ENCODE assay signal across 37 cellular contexts in genomic region chr20:17946572-17947473, GRCh38. TPM values are rescaled to one million over a fixed set of nuclear protein-coding genes. Genes with fewer than 3 reads are reported as not detected.
DNase-seq lines count a peak whose midpoint lies in the region; ATAC-seq, FAIRE-seq and TF ChIP-seq lines count a peak whose summit lies in the region.
"Had no signal": no experiment of that assay in that cellular context is flagged by ENCODE, and none has a peak within 500 bp of the region (broad histone marks: within the 10 kb centered on the region; RNA-seq: fewer than 3 reads in every experiment).

No MANE protein-coding gene starts in this region.

- no peak for TF ChIP-seq CTCF in DOHH2 (IDR thresholded peaks at IDR 0.05; ENCODE audit: low read depth, low read length, poor library complexity, severe bottlenecking)
- no peak for TF ChIP-seq CTCF in OCI-LY3 (IDR thresholded peaks at IDR 0.05; ENCODE audit: low read depth, low read length)
- TF ChIP-seq CTCF in H1 (IDR thresholded peaks at IDR 0.05; ENCODE audit: control extremely low read depth in 1 of 3, insufficient read depth in 1 of 3, low read depth in 1 of 3, low read length in 3 of 3) = no peak
- TF ChIP-seq CTCF in coronary artery (IDR thresholded peaks at IDR 0.05) = no peak

- peaks cover 88% of the 10 kb centered on the region for H3K36me3 Mint-ChIP-seq in activated CD8-positive, alpha-beta memory T cell treated with anti-CD3 and anti-CD28 coated beads, Interleukin-2, amount 10 ng/mL, durations not matched to agents 7 days and 5 days

- H2AFZ ChIP-seq in OCI-LY3 (ENCODE audit: low read depth, low read length) = no peak overlapping the region
- no peak overlapping the region for H2AFZ ChIP-seq in H1 (ENCODE audit: low read length)
- H2AFZ ChIP-seq: PC-9 had no signal

- H4K91ac ChIP-seq in H1 (replicated peaks; ENCODE audit: insufficient read length, low read length) = no peak overlapping the region

- no peaks in the 10 kb centered on the region for H3K9me3 Mint-ChIP-seq in activated CD8-positive, alpha-beta memory T cell treated with anti-CD3 and anti-CD28 coated beads, Interleukin-2, amount 10 ng/mL, durations not matched to agents 7 days and 5 days (ENCODE audit: low read depth)
- H3K9me3 Mint-ChIP-seq: CD4-positive, CD25-positive, alpha-beta regulatory T cell; neural crest cell; stimulated activated naive CD8-positive, alpha-beta T cell treated with anti-CD3 and anti-CD28 coated beads, Interleukin-15, Interleukin-2, amounts not matched to agents 100 ng/mL and 50 ng/mL, for 24 hours had no signal

- no peaks in the 10 kb centered on the region for H3K27me3 Mint-ChIP-seq in activated CD8-positive, alpha-beta memory T cell treated with anti-CD3 and anti-CD28 coated beads, Interleukin-2, amount 10 ng/mL, durations not matched to agents 7 days and 5 days
- H3K27me3 Mint-ChIP-seq: CD4-positive, CD25-positive, alpha-beta regulatory T cell; stimulated activated naive CD8-positive, alpha-beta T cell treated with anti-CD3 and anti-CD28 coated beads, Interleukin-15, Interleukin-2, amounts not matched to agents 100 ng/mL and 50 ng/mL, for 24 hours had no signal

- H3K4me2 ChIP-seq in DOHH2 (ENCODE audit: low read length) (peak overlapping the region; percentile 80), OCI-LY3 (ENCODE audit: low read length) (no peak overlapping the region), H1 (ENCODE audit: insufficient read depth in 1 of 2, low read depth in 2 of 2, low read length in 2 of 2) (no peak overlapping the region)
- H3K4me2 ChIP-seq: PC-9 had no signal

- peaks cover 97% of the 10 kb centered on the region for H3F3A ChIP-seq in DOHH2 (ENCODE audit: control insufficient read depth, insufficient read depth)

- H3K4me3 ChIP-seq in DOHH2 (ENCODE audit: low read length) (peak overlapping the region; percentile 37), OCI-LY3 (ENCODE audit: low read length) (no peak overlapping the region), H1 (ENCODE audit: extremely low read depth in 1 of 4, insufficient read depth in 2 of 4, low read depth in 3 of 4, low read length in 4 of 4) (no peak overlapping the region), coronary artery (no peak overlapping the region)
- H3K4me3 ChIP-seq: HAP-1, ovary, PC-9, testis had no signal

- H3K9me3 ChIP-seq in DOHH2 (ENCODE audit: control insufficient read depth, insufficient read depth, low read length) (no peaks in the 10 kb centered on the region), OCI-LY3 (ENCODE audit: insufficient read depth, low read length) (no peaks in the 10 kb centered on the region), H1 (ENCODE audit: insufficient read depth in 2 of 2, low read depth in 1 of 2, low read length in 1 of 2) (no peaks in the 10 kb centered on the region)
- H3K9me3 ChIP-seq: HAP-1, ovary, testis had no signal

- H3K79me1 ChIP-seq in H1 (ENCODE audit: low read depth, low read length) = no peaks in the 10 kb centered on the region; the same call in 1 of the 2 replicates

- no peak for TF ChIP-seq RAD21 in H1 (IDR thresholded peaks at IDR 0.05 in 1 of 2, conservative IDR thresholded peaks at IDR 0.05 in 1 of 2; ENCODE audit: low read depth in 2 of 2, low read length in 2 of 2)

- H3K4me3 Mint-ChIP-seq in activated CD8-positive, alpha-beta memory T cell treated with anti-CD3 and anti-CD28 coated beads, Interleukin-2, amount 10 ng/mL, durations not matched to agents 7 days and 5 days = no peak overlapping the region
- H3K4me3 Mint-ChIP-seq: CD4-positive, CD25-positive, alpha-beta regulatory T cell; neural crest cell; stimulated activated naive CD8-positive, alpha-beta T cell treated with anti-CD3 and anti-CD28 coated beads, Interleukin-15, Interleukin-2, amounts not matched to agents 100 ng/mL and 50 ng/mL, for 24 hours had no signal

- TF ChIP-seq EP300 in H1 (IDR thresholded peaks at IDR 0.05; ENCODE audit: borderline replicate concordance in 1 of 2, low read depth in 2 of 2, low read length in 2 of 2) = no peak

- 90% methylated on average over 6 of the region's 6 CpGs; no CpG with 5 or more reads in 1 of the 2 experiments for WGBS in H1 (ENCODE audit: extremely low coverage in 1 of 2, insufficient coverage in 1 of 2, insufficient read length in 1 of 2, insufficient replicate concordance in 2 of 2, low coverage in 1 of 2, low lambda C conversion rate in 2 of 2, missing lambda C conversion rate in 1 of 2), 2 experiments

- no peak overlapping the region for H2BK5ac ChIP-seq in H1 (ENCODE audit: low read depth, low read length)

- FAIRE-seq in H1 (lab: Jason Lieb, UNC) = peak; percentile 24
- FAIRE-seq: A204.1, bronchial epithelial cell, small intestine, urothelium cell line had no signal

- no peak overlapping the region for H3K14ac ChIP-seq in H1 (ENCODE audit: insufficient read length)

- DNase-seq in activated CD8-positive, alpha-beta memory T cell treated with anti-CD3 and anti-CD28 coated beads, Interleukin-2, amount 10 ng/mL, durations not matched to agents 7 days and 5 days = no peak
- DNase-seq in activated CD8-positive, alpha-beta memory T cell treated with anti-CD3 and anti-CD28 coated beads, Interleukin-2, amount 50 U/mL, for 4 hours = no peak
- DNase-seq in H1 (ENCODE audit: low read depth in 1 of 2, low spot score in 2 of 2) (no peak), T1000 (lab: John Stamatoyannopoulos, UW) (no peak), coronary artery (ENCODE audit: low spot score) (no peak)
- DNase-seq: activated CD4-positive, alpha-beta T cell treated with anti-CD3 and anti-CD28 coated beads for 1 hour; activated naive CD4-positive, alpha-beta T cell treated with anti-CD3 and anti-CD28 coated beads, Interleukin-2, amount 50 U/mL, for 16 hours; activated T-cell treated with anti-CD3 and anti-CD28 coated beads, Interleukin-2, amount 50 U/mL, for 1 hour; aorta; Calu3; CD4-positive, CD25-positive, alpha-beta regulatory T cell; DMS79; effector CD4-positive, alpha-beta T cell; GDM1; left colon; mesenchymal stem cell; NCI-H1417 treated with DMSO at 0.1 percent for 48 hours; NCI-H2029 treated with DMSO at 0.1 percent for 48 hours; NCI-H226; NCI-H526 treated with DMSO at 0.1 percent for 48 hours; NK-92 treated with Interleukin-12 subunit alpha and Interleukin-12 subunit beta, amount 100 ng/mL, for 24 hours; ovary; PC-9; retina; Right ventricle myocardium superior; small intestine; testis had no signal

- no peak overlapping the region for H4K5ac ChIP-seq in H1 (ENCODE audit: insufficient read length, low read depth, low read length)

- no peak overlapping the region for H3K4ac ChIP-seq in H1 (replicated peaks; ENCODE audit: insufficient read length, low read depth, low read length)

- H4K8ac ChIP-seq in H1 (ENCODE audit: extremely low read depth, insufficient read depth, low read length) = no peak overlapping the region

- CTCF ChIA-PET in activated CD8-positive, alpha-beta memory T cell treated with anti-CD3 and anti-CD28 coated beads, Interleukin-2, amount 10 ng/mL, durations not matched to agents 7 days and 5 days (lab: Charles Lee) = interaction anchor here (2.0 kb wide), 1 partner anchor 12 kb away, joined by 6 read pairs; no protein-coding TSS in a partner anchor
- CTCF ChIA-PET in H1 (lab: Charles Lee; ENCODE audit: partially characterized antibody) = interaction anchor here (1.6 to 4.5 kb wide), 3 partner anchors 8 to 50 kb away, joined by 3 to 25 read pairs (median 7); no protein-coding TSS in a partner anchor

- H3K36me3 ChIP-seq in DOHH2 (ENCODE audit: control insufficient read depth, low read length) (peaks cover 99% of the 10 kb centered on the region), OCI-LY3 (replicated peaks; ENCODE audit: low read depth, low read length) (peaks cover 95% of the 10 kb centered on the region), H1 (ENCODE audit: control insufficient read depth in 2 of 4, insufficient read depth in 4 of 4, low read length in 3 of 4) (peaks cover 64 to 99% (median 95%) of the 10 kb centered on the region in 4 experiments)
- H3K36me3 ChIP-seq: ovary had no signal

- no peak overlapping the region for H3K18ac ChIP-seq in H1 (ENCODE audit: extremely low read depth, low read length)

- no peak overlapping the region for H2BK20ac ChIP-seq in H1 (ENCODE audit: low read length)

- H2AK5ac ChIP-seq in H1 (ENCODE audit: low read depth, low read length) = no peak overlapping the region

- H3K9ac ChIP-seq in OCI-LY3 (ENCODE audit: low read length) = no peak overlapping the region
- no peak overlapping the region for H3K9ac ChIP-seq in H1 (replicated peaks in 1 of 4; ENCODE audit: extremely low read depth in 1 of 4, low read depth in 3 of 4, low read length in 3 of 4)

- H2BK15ac ChIP-seq in H1 (ENCODE audit: low read length) = no peak overlapping the region

- no peak overlapping the region for H2BK120ac ChIP-seq in H1 (replicated peaks; ENCODE audit: low read depth, low read length)

- peaks cover 54% of the 10 kb centered on the region; the same call in 1 of the 2 replicates for H4K20me1 ChIP-seq in DOHH2 (ENCODE audit: control insufficient read depth, insufficient read depth, low read depth, low read length)
- H4K20me1 ChIP-seq in OCI-LY3 (ENCODE audit: insufficient read depth, low read length) = peaks cover 85% of the 10 kb centered on the region
- H4K20me1 ChIP-seq in H1 (replicated peaks in 1 of 2; ENCODE audit: control insufficient read depth in 1 of 2, insufficient read depth in 2 of 2, low read length in 2 of 2) = peaks cover 7 to 30% of the 10 kb centered on the region in 2 experiments

- ATAC-seq in activated CD8-positive, alpha-beta memory T cell treated with anti-CD3 and anti-CD28 coated beads, Interleukin-2, amount 10 ng/mL, durations not matched to agents 7 days and 5 days = no peak
- no peak for ATAC-seq in GM18870 (IDR thresholded peaks at IDR 0.05; ENCODE audit: unreplicated experiment)
- ATAC-seq: left colon had no signal

- H2BK12ac ChIP-seq in H1 (ENCODE audit: low read depth, low read length) = no peak overlapping the region

- H3K23ac ChIP-seq in H1 (ENCODE audit: insufficient read length) = no peak overlapping the region

- no peak overlapping the region for H3K56ac ChIP-seq in H1 (replicated peaks; ENCODE audit: insufficient read length, low read depth, low read length)

- peaks cover 20% of the 10 kb centered on the region for H3K4me1 Mint-ChIP-seq in activated CD8-positive, alpha-beta memory T cell treated with anti-CD3 and anti-CD28 coated beads, Interleukin-2, amount 10 ng/mL, durations not matched to agents 7 days and 5 days
- H3K4me1 Mint-ChIP-seq: neural crest cell had no signal

- H3K23me2 ChIP-seq in H1 (ENCODE audit: low read depth, low read length) = no peaks in the 10 kb centered on the region

- POLR2A ChIA-PET in H1 (lab: Charles Lee; ENCODE audit: partially characterized antibody) = interaction anchor here (0.5 to 7.3 kb wide), 8 partner anchors 8 to 294 kb away, joined by 3 to 65 read pairs (median 4); partner anchors contain the start of genes MGME1 and SNX5

- H3K27me3 ChIP-seq in DOHH2 (ENCODE audit: control insufficient read depth, low read length) (no peaks in the 10 kb centered on the region), OCI-LY3 (ENCODE audit: low read depth, low read length) (no peaks in the 10 kb centered on the region), H1 (replicated peaks in 1 of 4; ENCODE audit: control insufficient read depth in 3 of 4, extremely low read depth in 1 of 4, insufficient read depth in 3 of 4, low read length in 3 of 4) (no peaks in the 10 kb centered on the region)
- H3K27me3 ChIP-seq: ovary, testis had no signal

- H3K27ac ChIP-seq in DOHH2 (ENCODE audit: low read depth, low read length) = peak overlapping the region; percentile 79
- 0 out of 2 replicates have a peak overlapping the region, but pooled peaks have one; percentile 1 for H3K27ac ChIP-seq in OCI-LY3 (ENCODE audit: low read length)
- no peak overlapping the region for H3K27ac ChIP-seq in H1 (ENCODE audit: low read depth, low read length)
- H3K27ac ChIP-seq in coronary artery = no peak overlapping the region
- H3K27ac ChIP-seq: epithelial cell of prostate, ovary, PC-9, testis had no signal

- peak overlapping the region; percentile 50 for H3K27ac Mint-ChIP-seq in activated CD8-positive, alpha-beta memory T cell treated with anti-CD3 and anti-CD28 coated beads, Interleukin-2, amount 10 ng/mL, durations not matched to agents 7 days and 5 days

- H3K79me2 ChIP-seq in DOHH2 (ENCODE audit: control insufficient read depth, low read length) = peaks cover 86% of the 10 kb centered on the region
- H3K79me2 ChIP-seq in OCI-LY3 (ENCODE audit: low read length) = peaks cover 68% of the 10 kb centered on the region
- peaks cover 0 to 59% of the 10 kb centered on the region in 2 experiments; a peak in 3 of 4 replicates for H3K79me2 ChIP-seq in H1 (ENCODE audit: control insufficient read depth in 1 of 2, insufficient read depth in 2 of 2, low read length in 2 of 2)

- peaks cover 100% of the 10 kb centered on the region for H3K4me1 ChIP-seq in DOHH2 (ENCODE audit: control insufficient read depth, low read length)
- peaks cover 7% of the 10 kb centered on the region for H3K4me1 ChIP-seq in OCI-LY3 (ENCODE audit: low read length)
- no peaks in the 10 kb centered on the region for H3K4me1 ChIP-seq in H1 (replicated peaks in 1 of 4; ENCODE audit: control insufficient read depth in 3 of 4, insufficient read depth in 4 of 4, low read length in 3 of 4)
- H3K4me1 ChIP-seq: HAP-1, testis had no signal

- TF ChIP-seq POLR2A in H1 (IDR thresholded peaks at IDR 0.05; ENCODE audit: control extremely low read depth in 1 of 2, low read depth in 2 of 2, low read length in 2 of 2) = no peak

- H3K9me2 ChIP-seq in DOHH2 (replicated peaks; ENCODE audit: control insufficient read depth, low read length) = no peaks in the 10 kb centered on the region

RNA-seq across cellular contexts. Expression of gene SNX5, which starts 21.8 kb away (rescaled TPM):
- total RNA-seq in activated CD8-positive, alpha-beta memory T cell treated with anti-CD3 and anti-CD28 coated beads, Interleukin-2, amount 10 ng/mL, durations not matched to agents 7 days and 5 days = 100 to 1,000 TPM; 178 to 192 TPM
- 181 and 194 TPM in 2 replicates for total RNA-seq in H1 (2021; fragmentation: NEBNext Ultra II Directional; extraction: Animal tissue kit (Norgen Biotek cat#: 25700))
- polyA plus RNA-seq in H1 (2011; rRNA removed) = 140 and 155 TPM in 2 replicates
- polyA plus RNA-seq in H1 (2011; cell fraction: cytosol; rRNA removed) = 179 TPM
- 236 TPM for polyA plus RNA-seq in H1 (2011; cell fraction: nucleus; rRNA removed)
- polyA plus RNA-seq in H1 (2012, experiment 1 of 2) = 129 to 235 TPM (median 148 TPM) in 4 replicates
- 34.5 TPM for polyA plus RNA-seq in H1 (2012, experiment 2 of 2)
- 213 TPM for polyA plus RNA-seq in H1 (2013, experiment 1 of 2)
- 198 TPM for polyA plus RNA-seq in H1 (2013, experiment 2 of 2)
- 163 and 196 TPM in 2 replicates for polyA minus RNA-seq in H1 (2011; rRNA and poly(A)+ RNA removed)
- polyA minus RNA-seq in H1 (2011; cell fraction: cytosol; rRNA and poly(A)+ RNA removed) = 156 TPM
- 471 TPM for polyA minus RNA-seq in H1 (2011; cell fraction: nucleus; rRNA and poly(A)+ RNA removed)

RNA-seq across cellular contexts. Expression of gene MGME1, which starts 22.0 kb away (rescaled TPM):
- 10 to 100 TPM; 46.6 to 50.7 TPM for total RNA-seq in activated CD8-positive, alpha-beta memory T cell treated with anti-CD3 and anti-CD28 coated beads, Interleukin-2, amount 10 ng/mL, durations not matched to agents 7 days and 5 days
- total RNA-seq in H1 (2021; fragmentation: NEBNext Ultra II Directional; extraction: Animal tissue kit (Norgen Biotek cat#: 25700)) = 56.3 and 59.0 TPM in 2 replicates
- 13.7 and 27.7 TPM in 2 replicates for polyA plus RNA-seq in H1 (2011; rRNA removed)
- polyA plus RNA-seq in H1 (2011; cell fraction: cytosol; rRNA removed) = 26.3 TPM
- 10.6 TPM for polyA plus RNA-seq in H1 (2011; cell fraction: nucleus; rRNA removed)
- polyA plus RNA-seq in H1 (2012, experiment 1 of 2) = 41.6 to 71.7 TPM (median 46.4 TPM) in 4 replicates
- polyA plus RNA-seq in H1 (2012, experiment 2 of 2) = 8.8 TPM
- 34.4 TPM for polyA plus RNA-seq in H1 (2013, experiment 1 of 2)
- 35.2 TPM for polyA plus RNA-seq in H1 (2013, experiment 2 of 2)
- polyA minus RNA-seq in H1 (2011; rRNA and poly(A)+ RNA removed) = 29.0 and 31.2 TPM in 2 replicates
- polyA minus RNA-seq in H1 (2011; cell fraction: cytosol; rRNA and poly(A)+ RNA removed) = 36.3 TPM
- polyA minus RNA-seq in H1 (2011; cell fraction: nucleus; rRNA and poly(A)+ RNA removed) = 31.8 TPM

Comparison
In these comparisons a context has a peak if more than half of its experiments do, and no peak if none do; other contexts are left out.
1. H3K27ac ChIP-seq: peak in DOHH2 (single experiment) and OCI-LY3 (single experiment); none in H1 (single experiment) and coronary artery (0 of 2).